In genomic region chr6:158559895-158560786, GRCh38 we compare ENCODE assay signal across 8 cellular contexts. TPM values are rescaled to one million over a fixed set of nuclear protein-coding genes. Genes with fewer than 3 reads are reported as not detected.
DNase-seq lines count a peak whose midpoint lies in the region; ATAC-seq and TF ChIP-seq lines count a peak whose summit lies in the region.

Gene TMEM181, plus strand, starts transcription at chr6:158560091. Its CDS starts 134 bp downstream, at chr6:158560225.

- H3K4me1 Mint-ChIP-seq in activated CD4-positive, alpha-beta T cell treated with anti-CD3 and anti-CD28 coated beads, Interleukin-2, amount 10 ng/mL, durations not matched to agents 7 days and 5 days, result peaks cover 51% of the 10 kb centered on the region

- H3K4me3 Mint-ChIP-seq in activated CD4-positive, alpha-beta T cell treated with anti-CD3 and anti-CD28 coated beads, Interleukin-2, amount 10 ng/mL, durations not matched to agents 7 days and 5 days, result peak within 1 kb of the TSS; percentile 97

- no peaks in the 10 kb centered on the region for H3K9me3 Mint-ChIP-seq in activated CD4-positive, alpha-beta T cell treated with anti-CD3 and anti-CD28 coated beads, Interleukin-2, amount 10 ng/mL, durations not matched to agents 7 days and 5 days

- no peaks in the 10 kb centered on the region for H3K36me3 ChIP-seq in left lung

- POLR2A ChIA-PET in activated CD4-positive, alpha-beta T cell treated with anti-CD3 and anti-CD28 coated beads, Interleukin-2, amount 10 ng/mL, durations not matched to agents 7 days and 5 days (lab: Charles Lee), result no interaction called here

- peak within 1 kb of the TSS; percentile 92 to 95 for H3K4me3 ChIP-seq in left lung

- H3K27me3 Mint-ChIP-seq in activated CD4-positive, alpha-beta T cell treated with anti-CD3 and anti-CD28 coated beads, Interleukin-2, amount 10 ng/mL, durations not matched to agents 7 days and 5 days, result peaks cover 13% of the 10 kb centered on the region

- CTCF ChIA-PET in activated CD4-positive, alpha-beta T cell treated with anti-CD3 and anti-CD28 coated beads, Interleukin-2, amount 10 ng/mL, durations not matched to agents 7 days and 5 days (lab: Charles Lee), result interaction anchor here (0.9 to 4.0 kb wide), 6 partner anchors 8 to 346 kb away, joined by 3 to 12 read pairs (median 6); no protein-coding TSS in a partner anchor

- intact Hi-C loops in left lung (cut with DNase I), result no loop called here

- H3K9me3 ChIP-seq in left lung, result no peaks in the 10 kb centered on the region

- H3K27me3 ChIP-seq in left lung, result no peaks in the 10 kb centered on the region

- peak within 1 kb of the TSS; percentile 90 for H3K27ac ChIP-seq in left lung

- peak; percentile 83 for ATAC-seq in GM18907 (IDR thresholded peaks at IDR 0.05; ENCODE audit: unreplicated experiment)
- peak; percentile 79 for ATAC-seq in HG03159 (IDR thresholded peaks at IDR 0.05; ENCODE audit: unreplicated experiment)
- peak; percentile 89 for ATAC-seq in left lung

- TF ChIP-seq CTCF in AG09319 (IDR thresholded peaks at IDR 0.05; ENCODE audit: low read depth, low read length) (no peak), left lung (IDR thresholded peaks at IDR 0.05) (no peak)

- DNase-seq in AG09319 (ENCODE audit: extremely low read depth, low read depth), result peak; percentile 44
- DNase-seq in NCI-H510A treated with DMSO at 0.1 percent for 48 hours (lab: John Stamatoyannopoulos, UW), result peak; percentile 26
- DNase-seq in activated CD4-positive, alpha-beta T cell treated with anti-CD3 and anti-CD28 coated beads, Interleukin-2, amount 10 ng/mL, durations not matched to agents 7 days and 5 days, result peak; percentile 86
- DNase-seq in cortex of kidney (lab: John Stamatoyannopoulos, UW), result peak; percentile 44
- peak; percentile 89 to 97 for DNase-seq in left lung
- DNase-seq in stimulated activated CD4-positive, alpha-beta T cell treated with anti-CD3 and anti-CD28 coated beads, Interleukin-2, amount 100 ng/mL, for 48 hours, result peak; percentile 82 to 83

- H3K36me3 Mint-ChIP-seq in activated CD4-positive, alpha-beta T cell treated with anti-CD3 and anti-CD28 coated beads, Interleukin-2, amount 10 ng/mL, durations not matched to agents 7 days and 5 days (ENCODE audit: low read depth), result peaks cover 22% of the 10 kb centered on the region

- H3K27ac Mint-ChIP-seq in activated CD4-positive, alpha-beta T cell treated with anti-CD3 and anti-CD28 coated beads, Interleukin-2, amount 10 ng/mL, durations not matched to agents 7 days and 5 days, result peak within 1 kb of the TSS; percentile 96

- H3K4me1 ChIP-seq in left lung, result peaks cover 0 to 57% of the 10 kb centered on the region in 2 donors

RNA-seq across cellular contexts. Expression of gene TMEM181, which starts in this region (rescaled TPM):
- total RNA-seq in activated CD4-positive, alpha-beta T cell treated with anti-CD3 and anti-CD28 coated beads, Interleukin-2, amount 10 ng/mL, durations not matched to agents 7 days and 5 days, result 10 to 100 TPM; 16.9 to 17.6 TPM
- 10 to 100 TPM; 31.8 to 33.3 TPM for total RNA-seq in left lung

Comparison
In these comparisons a context has a peak if more than half of its experiments do, and no peak if none do; other contexts are left out.
1. Peak in every context shown above with its lines: DNase-seq, ATAC-seq, H3K4me3 ChIP-seq and H3K27ac ChIP-seq.
2. DNase-seq: peak in every context shown above with its lines; median percentile 93 in left lung; 86 in activated CD4-positive, alpha-beta T cell treated with anti-CD3 and anti-CD28 coated beads, Interleukin-2, amount 10 ng/mL, durations not matched to agents 7 days and 5 days; 82 in stimulated activated CD4-positive, alpha-beta T cell treated with anti-CD3 and anti-CD28 coated beads, Interleukin-2, amount 100 ng/mL, for 48 hours; 44 in AG09319; 44 in cortex of kidney; 26 in NCI-H510A treated with DMSO at 0.1 percent for 48 hours.